In genomic region chr12:53995311-53996187, GRCh38 we compare ENCODE assay signal across 1 cellular context.
A peak's percentile ranks its signal among the peaks of the same experiment; 100 is the strongest.
TF ChIP-seq lines count a peak whose summit lies in the region.

No MANE protein-coding gene starts in this region.

TF ChIP-seq in HEK293, 187 proteins besides CTCF, POLR2A, EP300 and RAD21 (continued from another document and continues in another):
- TF ChIP-seq ZNF621 (tag by site-specific recombination; IDR thresholded peaks at IDR 0.05) (no peak), ZBTB8A (tag by site-specific recombination; IDR thresholded peaks at IDR 0.05) (peak; percentile 96), MZF1 (tag by site-specific recombination; IDR thresholded peaks at IDR 0.05; ENCODE audit: borderline replicate concordance) (peak; percentile 97), ZNF423 (tag by site-specific recombination; IDR thresholded peaks at IDR 0.05) (peak; percentile 96), ZNF354C (tag by site-specific recombination; IDR thresholded peaks at IDR 0.05; ENCODE audit: borderline replicate concordance, low read depth) (no peak), ZNF488 (tag by site-specific recombination; IDR thresholded peaks at IDR 0.05) (0 out of 2 replicates have a peak, but pooled peaks have one; percentile 32), IKZF3 (tag by site-specific recombination; IDR thresholded peaks at IDR 0.05) (peak; percentile 98), ZNF677 (tag by site-specific recombination; IDR thresholded peaks at IDR 0.05) (no peak), ZNF600 (tag by site-specific recombination; IDR thresholded peaks at IDR 0.05) (peak; percentile 97), ZNF701 (tag by site-specific recombination; IDR thresholded peaks at IDR 0.05) (peak; percentile 55; the same call in 1 of the 2 replicates), ZSCAN16 (tag by site-specific recombination; IDR thresholded peaks at IDR 0.05) (no peak), ZNF2 (tag by site-specific recombination; IDR thresholded peaks at IDR 0.05) (peak; percentile 90), ZNF155 (tag by site-specific recombination; IDR thresholded peaks at IDR 0.05) (no peak), ZFHX2 (tag by site-specific recombination; conservative IDR thresholded peaks at IDR 0.05) (peak; percentile 92), ZBTB11 (tag by site-specific recombination; conservative IDR thresholded peaks at IDR 0.05; ENCODE audit: low read depth) (peak; percentile 88), SP3 (tag by site-specific recombination; IDR thresholded peaks at IDR 0.05) (peak; percentile 69), ZNF76 (tag by site-specific recombination; IDR thresholded peaks at IDR 0.05; ENCODE audit: borderline replicate concordance, low read depth) (peak; percentile 69), ZSCAN4 (tag by site-specific recombination; IDR thresholded peaks at IDR 0.05) (peak; percentile 28; the same call in 1 of the 2 replicates), ZNF311 (tag by site-specific recombination; IDR thresholded peaks at IDR 0.05; ENCODE audit: borderline replicate concordance) (no peak), KLF1 (tag by site-specific recombination; IDR thresholded peaks at IDR 0.05) (peak; percentile 96), PRDM1 (tag by site-specific recombination; IDR thresholded peaks at IDR 0.05) (peak; percentile 91), REPIN1 (tag by site-specific recombination; IDR thresholded peaks at IDR 0.05; ENCODE audit: low read depth) (no peak; the same call in 1 of the 2 replicates), ZNF335 (tag by site-specific recombination; conservative IDR thresholded peaks at IDR 0.05) (peak; percentile 53), ZBTB1 (tag by site-specific recombination; IDR thresholded peaks at IDR 0.05) (0 out of 2 replicates have a peak, but pooled peaks have one; percentile 16), ZNF660 (tag by site-specific recombination; IDR thresholded peaks at IDR 0.05) (peak; percentile 81), ZNF629 (tag by site-specific recombination; IDR thresholded peaks at IDR 0.05) (peak; percentile 77), ZFP37 (tag by site-specific recombination; IDR thresholded peaks at IDR 0.05) (peak; percentile 81; the same call in 1 of the 2 replicates), ZNF146 (tag by site-specific recombination; IDR thresholded peaks at IDR 0.05) (0 out of 2 replicates have a peak, but pooled peaks have one; percentile 9), ZBTB17 (tag by site-specific recombination; IDR thresholded peaks at IDR 0.05) (peak; percentile 95), ZNF561 (tag by site-specific recombination; IDR thresholded peaks at IDR 0.05; ENCODE audit: borderline replicate concordance) (peak; percentile 14; the same call in 1 of the 2 replicates), ZBTB7A (tag by site-specific recombination; IDR thresholded peaks at IDR 0.05; ENCODE audit: low read depth) (peak; percentile 29; the same call in 1 of the 2 replicates), ZBTB26 (tag by site-specific recombination; optimal IDR thresholded peaks at IDR 0.05) (peak; percentile 43), ZNF24 (tag by site-specific recombination; IDR thresholded peaks at IDR 0.05) (peak; percentile 44; the same call in 1 of the 2 replicates), ZNF133 (tag by site-specific recombination; IDR thresholded peaks at IDR 0.05) (no peak), ZNF341 (tag by site-specific recombination; IDR thresholded peaks at IDR 0.05; ENCODE audit: low read depth) (peak; percentile 69; the same call in 1 of the 2 replicates), ZNF449 (tag by site-specific recombination; IDR thresholded peaks at IDR 0.05) (peak; percentile 15; the same call in 1 of the 2 replicates), FEZF1 (tag by site-specific recombination; IDR thresholded peaks at IDR 0.05) (peak; percentile 47), SP2 (tag by site-specific recombination; IDR thresholded peaks at IDR 0.05) (peak; percentile 71), ZNF239 (tag by site-specific recombination; IDR thresholded peaks at IDR 0.05) (0 out of 2 replicates have a peak, but pooled peaks have one; percentile 30), ZNF394 (tag by site-specific recombination; IDR thresholded peaks at IDR 0.05; ENCODE audit: borderline replicate concordance) (peak; percentile 67; the same call in 1 of the 2 replicates), ZNF121 (tag by site-specific recombination; IDR thresholded peaks at IDR 0.05) (peak; percentile 59; the same call in 1 of the 2 replicates), ZNF223 (tag by site-specific recombination; IDR thresholded peaks at IDR 0.05) (peak; percentile 63; the same call in 1 of the 2 replicates), ZNF785 (tag by site-specific recombination; IDR thresholded peaks at IDR 0.05) (no peak), KLF17 (tag by site-specific recombination; IDR thresholded peaks at IDR 0.05) (peak; percentile 70; the same call in 1 of the 2 replicates), ZNF366 (tag by site-specific recombination; conservative IDR thresholded peaks at IDR 0.05) (peak; percentile 47), ZNF624 (tag by site-specific recombination; IDR thresholded peaks at IDR 0.05) (0 out of 2 replicates have a peak, but pooled peaks have one; percentile 73), KLF8 (tag by site-specific recombination; IDR thresholded peaks at IDR 0.05) (peak; percentile 97), ZNF292 (tag by site-specific recombination; IDR thresholded peaks at IDR 0.05; ENCODE audit: borderline replicate concordance, low read depth) (no peak), KLF7 (tag by site-specific recombination; IDR thresholded peaks at IDR 0.05; ENCODE audit: borderline replicate concordance) (peak; percentile 97), GLIS1 (tag by site-specific recombination; IDR thresholded peaks at IDR 0.05) (peak; percentile 49; the same call in 1 of the 2 replicates), BCL11B (tag by site-specific recombination; IDR thresholded peaks at IDR 0.05; ENCODE audit: low read depth) (0 out of 2 replicates have a peak, but pooled peaks have one; percentile 21)
- TF ChIP-seq, protein P1, sequence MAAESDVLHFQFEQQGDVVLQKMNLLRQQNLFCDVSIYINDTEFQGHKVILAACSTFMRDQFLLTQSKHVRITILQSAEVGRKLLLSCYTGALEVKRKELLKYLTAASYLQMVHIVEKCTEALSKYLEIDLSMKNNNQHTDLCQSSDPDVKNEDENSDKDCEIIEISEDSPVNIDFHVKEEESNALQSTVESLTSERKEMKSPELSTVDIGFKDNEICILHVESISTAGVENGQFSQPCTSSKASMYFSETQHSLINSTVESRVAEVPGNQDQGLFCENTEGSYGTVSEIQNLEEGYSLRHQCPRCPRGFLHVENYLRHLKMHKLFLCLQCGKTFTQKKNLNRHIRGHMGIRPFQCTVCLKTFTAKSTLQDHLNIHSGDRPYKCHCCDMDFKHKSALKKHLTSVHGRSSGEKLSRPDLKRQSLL (tag by site-specific recombination; IDR thresholded peaks at IDR 0.05) = peak; percentile 100
- TF ChIP-seq, protein P2, sequence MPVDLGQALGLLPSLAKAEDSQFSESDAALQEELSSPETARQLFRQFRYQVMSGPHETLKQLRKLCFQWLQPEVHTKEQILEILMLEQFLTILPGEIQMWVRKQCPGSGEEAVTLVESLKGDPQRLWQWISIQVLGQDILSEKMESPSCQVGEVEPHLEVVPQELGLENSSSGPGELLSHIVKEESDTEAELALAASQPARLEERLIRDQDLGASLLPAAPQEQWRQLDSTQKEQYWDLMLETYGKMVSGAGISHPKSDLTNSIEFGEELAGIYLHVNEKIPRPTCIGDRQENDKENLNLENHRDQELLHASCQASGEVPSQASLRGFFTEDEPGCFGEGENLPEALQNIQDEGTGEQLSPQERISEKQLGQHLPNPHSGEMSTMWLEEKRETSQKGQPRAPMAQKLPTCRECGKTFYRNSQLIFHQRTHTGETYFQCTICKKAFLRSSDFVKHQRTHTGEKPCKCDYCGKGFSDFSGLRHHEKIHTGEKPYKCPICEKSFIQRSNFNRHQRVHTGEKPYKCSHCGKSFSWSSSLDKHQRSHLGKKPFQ (tag by site-specific recombination; IDR thresholded peaks at IDR 0.05) = 0 out of 2 replicates have a peak, but pooled peaks have one; percentile 43
- TF ChIP-seq, protein P3, sequence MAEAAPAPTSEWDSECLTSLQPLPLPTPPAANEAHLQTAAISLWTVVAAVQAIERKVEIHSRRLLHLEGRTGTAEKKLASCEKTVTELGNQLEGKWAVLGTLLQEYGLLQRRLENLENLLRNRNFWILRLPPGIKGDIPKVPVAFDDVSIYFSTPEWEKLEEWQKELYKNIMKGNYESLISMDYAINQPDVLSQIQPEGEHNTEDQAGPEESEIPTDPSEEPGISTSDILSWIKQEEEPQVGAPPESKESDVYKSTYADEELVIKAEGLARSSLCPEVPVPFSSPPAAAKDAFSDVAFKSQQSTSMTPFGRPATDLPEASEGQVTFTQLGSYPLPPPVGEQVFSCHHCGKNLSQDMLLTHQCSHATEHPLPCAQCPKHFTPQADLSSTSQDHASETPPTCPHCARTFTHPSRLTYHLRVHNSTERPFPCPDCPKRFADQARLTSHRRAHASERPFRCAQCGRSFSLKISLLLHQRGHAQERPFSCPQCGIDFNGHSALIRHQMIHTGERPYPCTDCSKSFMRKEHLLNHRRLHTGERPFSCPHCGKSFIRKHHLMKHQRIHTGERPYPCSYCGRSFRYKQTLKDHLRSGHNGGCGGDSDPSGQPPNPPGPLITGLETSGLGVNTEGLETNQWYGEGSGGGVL (tag by site-specific recombination; IDR thresholded peaks at IDR 0.05) = peak; percentile 95
